9 cellular contexts compared by ENCODE assay signal in genomic region chr13:99969934-99970760, GRCh38. TPM values are rescaled to one million over a fixed set of nuclear protein-coding genes. Genes with fewer than 3 reads are reported as not detected.
DNase-seq lines count a peak whose midpoint lies in the region; ATAC-seq, FAIRE-seq and TF ChIP-seq lines count a peak whose summit lies in the region.
"Had no signal": no experiment of that assay in that cellular context is flagged by ENCODE, and none has a peak within 500 bp of the region (broad histone marks: within the 10 kb centered on the region; RNA-seq: fewer than 3 reads in every experiment).

No MANE protein-coding gene starts in this region.

- peaks cover 5% of the 10 kb centered on the region for H3K36me3 ChIP-seq in H7 (replicated peaks; ENCODE audit: control insufficient read depth, insufficient read depth, low read length)

- peak overlapping the region; percentile 91 for H3K4me3 Mint-ChIP-seq in neural crest cell

- peaks cover 3% of the 10 kb centered on the region for H3K36me3 Mint-ChIP-seq in neural crest cell (ENCODE audit: low read depth)

- TF ChIP-seq CTCF in coronary artery (IDR thresholded peaks at IDR 0.05): no peak
- no peak for TF ChIP-seq CTCF in neural crest cell (conservative IDR thresholded peaks at IDR 0.05)

- H3K9me3 Mint-ChIP-seq in neural crest cell: no peaks in the 10 kb centered on the region

- in situ Hi-C loops in SK-MEL-5 (cut with HindIII; ENCODE audit: low pct_unique_long_range_greater_than_20kb, low sequenced_read_pairs): no loop called here

- H3K4me3 ChIP-seq in H7 (ENCODE audit: insufficient read depth, low read depth, low read length) (peak overlapping the region; percentile 96), coronary artery (peak overlapping the region; percentile 66)

- H3K4me1 Mint-ChIP-seq in neural crest cell: peaks cover 38% of the 10 kb centered on the region

- ATAC-seq in HG03565 (IDR thresholded peaks at IDR 0.05; ENCODE audit: unreplicated experiment): no peak

- no peak overlapping the region for H3K27ac Mint-ChIP-seq in neural crest cell (ENCODE audit: unreplicated experiment)

- H3K27ac ChIP-seq in coronary artery: no peak overlapping the region

- H3K27me3 ChIP-seq in H7 (ENCODE audit: control insufficient read depth, insufficient read depth, low read length): peaks cover 35% of the 10 kb centered on the region

- H3K27me3 Mint-ChIP-seq in neural crest cell (ENCODE audit: low read depth): peaks cover 83% of the 10 kb centered on the region

- TF ChIP-seq POLR2A in GM12891 (IDR thresholded peaks at IDR 0.05; ENCODE audit: low read depth, low read length): no peak

- FAIRE-seq in GM12891 (lab: Jason Lieb, UNC): no peak
- FAIRE-seq: frontal cortex had no signal

- DNase-seq in CD1c-positive myeloid dendritic cell (ENCODE audit: extremely low spot score) (peak; percentile 28), H7 (peak; percentile 96), SK-MEL-5 (ENCODE audit: low read depth, low spot score) (peak; percentile 77), coronary artery (ENCODE audit: low spot score) (no peak), neural crest cell (ENCODE audit: low read depth, low spot score) (no peak), hypothalamus (lab: John Stamatoyannopoulos, UW) (no peak), GM12891 (ENCODE audit: insufficient read length, low spot score) (no peak)

TF ChIP-seq in GM12891, 5 proteins besides CTCF, POLR2A, EP300 and RAD21:
- TF ChIP-seq POLR2AphosphoS5 (IDR thresholded peaks at IDR 0.05; ENCODE audit: low read depth, low read length) (no peak), TAF1 (IDR thresholded peaks at IDR 0.05; ENCODE audit: low read depth, low read length) (no peak), PAX5 (IDR thresholded peaks at IDR 0.05; ENCODE audit: insufficient read depth, low read length, severe bottlenecking) (no peak), POU2F2 (IDR thresholded peaks at IDR 0.05; ENCODE audit: low read depth, low read length) (no peak), SPI1 (IDR thresholded peaks at IDR 0.05; ENCODE audit: low read depth, low read length) (no peak)

RNA-seq across cellular contexts. Expression of gene ZIC5, which starts 1.4 kb away (rescaled TPM):
- total RNA-seq in H7 (2014; rRNA removed; shearing (Covaris generic)): 45.9 and 51.4 TPM in 2 replicates
- total RNA-seq in SK-MEL-5 (2014; rRNA removed; shearing (Covaris generic)): 2.7 and 2.8 TPM in 2 replicates
- 3.3 and 4.9 TPM in 2 replicates for polyA plus RNA-seq in SK-MEL-5 (2015; cell fraction: cytosol; rRNA removed)
- 7.2 and 12.3 TPM in 2 replicates for polyA plus RNA-seq in SK-MEL-5 (2015; cell fraction: nucleus; rRNA removed)
- total RNA-seq in neural crest cell: 6.3 and 6.7 TPM in 2 replicates
- polyA plus RNA-seq in GM12891 (2012; ENCODE audit: low read depth, missing spikeins): not detected

RNA-seq across cellular contexts. Expression of gene ZIC2, which starts 11.4 kb away (rescaled TPM):
- total RNA-seq in H7 (2014; rRNA removed; shearing (Covaris generic)): 93.0 and 96.6 TPM in 2 replicates
- total RNA-seq in SK-MEL-5 (2014; rRNA removed; shearing (Covaris generic)): 1.6 and 2.2 TPM in 2 replicates
- 15.3 and 19.5 TPM in 2 replicates for polyA plus RNA-seq in SK-MEL-5 (2015; cell fraction: cytosol; rRNA removed)
- polyA plus RNA-seq in SK-MEL-5 (2015; cell fraction: nucleus; rRNA removed): 13.9 and 14.1 TPM in 2 replicates
- total RNA-seq in neural crest cell: 48.6 and 55.3 TPM in 2 replicates
- polyA plus RNA-seq in GM12891 (2012; ENCODE audit: low read depth, missing spikeins): not detected

Comparison
In these comparisons a context has a peak if more than half of its experiments do, and no peak if none do; other contexts are left out.
1. DNase-seq: peak in CD1c-positive myeloid dendritic cell (single experiment), H7 (single experiment) and SK-MEL-5 (single experiment); none in coronary artery (single experiment), neural crest cell (single experiment), hypothalamus (0 of 51) and GM12891 (single experiment).
2. RNA of gene ZIC2, which starts 11.4 kb away (total RNA-seq): 93.0 to 96.6 TPM in H7 and 48.6 to 55.3 TPM in neural crest cell; 1.6 to 2.2 TPM in SK-MEL-5; every median in the first group is over 10 times any median in the second.